8 cellular contexts compared by ENCODE assay signal in the genomic region with DNA sequence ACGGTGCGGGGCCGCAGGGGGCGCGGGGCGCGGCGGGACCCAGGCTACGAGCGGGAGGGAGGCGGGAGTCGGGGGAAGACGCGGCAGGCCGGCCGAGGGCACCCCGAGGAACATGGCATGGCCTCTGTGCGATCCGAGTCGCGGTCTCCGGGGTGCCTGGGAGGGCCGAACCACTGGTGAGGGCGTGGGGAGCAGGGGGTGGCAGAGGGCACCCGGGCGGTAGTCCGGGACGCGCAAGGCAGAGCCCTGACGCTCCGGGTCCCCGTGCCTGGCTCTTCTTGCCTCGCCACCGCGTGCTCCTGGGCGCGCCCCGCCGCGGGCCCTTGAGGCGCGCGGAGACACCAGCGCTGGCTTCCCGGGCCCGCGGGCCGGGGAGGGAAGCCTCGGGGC. TPM values are rescaled to one million over a fixed set of nuclear protein-coding genes. Genes with fewer than 3 reads are reported as not detected.
DNase-seq lines count a peak whose midpoint lies in the region; ATAC-seq and TF ChIP-seq lines count a peak whose summit lies in the region.
"Had no signal": no experiment of that assay in that cellular context is flagged by ENCODE, and none has a peak within 500 bp of the region (broad histone marks: within the 10 kb centered on the region; RNA-seq: fewer than 3 reads in every experiment).

No MANE protein-coding gene starts in this region.

- intact Hi-C loops in OCI-LY7 (cut with micrococcal nuclease; ENCODE audit: unreplicated experiment): loop anchor here (1.0 to 5.0 kb wide), 5 partner anchors 614 to 1356 kb away; no protein-coding TSS in a partner anchor
- intact Hi-C loops in left ventricle myocardium superior (cut with micrococcal nuclease): no loop called here
- intact Hi-C loops in PC-3 (cut with micrococcal nuclease): no loop called here

- H3K36me3 ChIP-seq in OCI-LY7 (ENCODE audit: insufficient read depth, low read length): peaks cover 4% of the 10 kb centered on the region
- H3K36me3 ChIP-seq in smooth muscle cell (ENCODE audit: low read depth): no peaks in the 10 kb centered on the region
- H3K36me3 ChIP-seq in PC-3 (ENCODE audit: low read depth, low read length): no peaks in the 10 kb centered on the region
- H3K36me3 ChIP-seq: prostate gland had no signal

- H3K9ac ChIP-seq in smooth muscle cell (ENCODE audit: low read depth): peak overlapping the region; percentile 63
- H3K9ac ChIP-seq in PC-3 (ENCODE audit: low read length): no peak overlapping the region

- DNase-seq in OCI-LY7 (ENCODE audit: low spot score): peak; percentile 86
- peak; percentile 28 for DNase-seq in left ventricle myocardium superior
- DNase-seq in smooth muscle cell (lab: John Stamatoyannopoulos, UW; ENCODE audit: unreplicated experiment): peak; percentile 35
- no peak for DNase-seq in PC-3

- WGBS in smooth muscle cell (ENCODE audit: low lambda C conversion rate): 3% methylated on average over 16 of the region's 49 CpGs

- POLR2A ChIA-PET in OCI-LY7 (lab: Charles Lee) (interaction anchor here (1.0 to 3.9 kb wide), 5 partner anchors 9 to 648 kb away, joined by 3 to 29 read pairs (median 6); no protein-coding TSS in a partner anchor), PC-3 (lab: Charles Lee; ENCODE audit: unreplicated experiment) (no interaction called here)

- ATAC-seq in GM21528 (IDR thresholded peaks at IDR 0.05; ENCODE audit: low FRiP score, unreplicated experiment) (peak; percentile 44), left ventricle myocardium superior (peak; percentile 65), PC-3 (no peak), HG03469 (IDR thresholded peaks at IDR 0.05; ENCODE audit: unreplicated experiment) (no peak), HG02938 (IDR thresholded peaks at IDR 0.05; ENCODE audit: unreplicated experiment) (no peak)

- H3K79me2 ChIP-seq in OCI-LY7 (ENCODE audit: insufficient read depth, low read depth, low read length) (peaks cover 53% of the 10 kb centered on the region), smooth muscle cell (ENCODE audit: low read depth) (peaks cover 44% of the 10 kb centered on the region), PC-3 (ENCODE audit: low read length) (no peaks in the 10 kb centered on the region)

- H3K4me1 ChIP-seq in OCI-LY7 (ENCODE audit: insufficient read depth, low read length, poor library complexity, severe bottlenecking): peaks cover 41% of the 10 kb centered on the region
- peaks cover 32% of the 10 kb centered on the region for H3K4me1 ChIP-seq in smooth muscle cell (ENCODE audit: low read depth)
- no peaks in the 10 kb centered on the region for H3K4me1 ChIP-seq in PC-3 (ENCODE audit: insufficient read depth, low read length)

- H3K27ac ChIP-seq in OCI-LY7 (ENCODE audit: low read depth, low read length, poor library complexity, severe bottlenecking) (peak overlapping the region; percentile 94), smooth muscle cell (ENCODE audit: low read depth) (peak overlapping the region; percentile 61), PC-3 (ENCODE audit: low read length) (no peak overlapping the region)
- H3K27ac ChIP-seq: prostate gland had no signal

- H3F3A ChIP-seq in smooth muscle cell (ENCODE audit: low read depth) (no peaks in the 10 kb centered on the region), PC-3 (ENCODE audit: low read length, unreplicated experiment) (no peaks in the 10 kb centered on the region)

- H3K4me2 ChIP-seq in OCI-LY7 (ENCODE audit: low read length): peak overlapping the region; percentile 94
- peak overlapping the region; percentile 99 for H3K4me2 ChIP-seq in smooth muscle cell
- no peak overlapping the region for H3K4me2 ChIP-seq in PC-3 (ENCODE audit: low read length)

- H3K4me3 ChIP-seq in OCI-LY7 (ENCODE audit: low read depth, low read length, poor library complexity, severe bottlenecking) (peak overlapping the region; percentile 74), smooth muscle cell (peak overlapping the region; percentile 86), PC-3 (ENCODE audit: low read length) (no peak overlapping the region)

- no peaks in the 10 kb centered on the region for H3K9me3 ChIP-seq in OCI-LY7 (ENCODE audit: low read length)
- H3K9me3 ChIP-seq in smooth muscle cell (replicated peaks; ENCODE audit: low read depth): no peaks in the 10 kb centered on the region
- no peaks in the 10 kb centered on the region for H3K9me3 ChIP-seq in PC-3 (ENCODE audit: low read length)
- H3K9me3 ChIP-seq: prostate gland had no signal

- BruUV-seq in OCI-LY7 (replicated peaks; lab: Mats Ljungman, UMichigan): no TSS peak
- no TSS peak for BruUV-seq in PC-3 (replicated peaks; lab: Mats Ljungman, UMichigan)

- H3K9me2 ChIP-seq in OCI-LY7 (ENCODE audit: insufficient read depth, low read length): no peaks in the 10 kb centered on the region
- no peaks in the 10 kb centered on the region for H3K9me2 ChIP-seq in PC-3 (replicated peaks; ENCODE audit: low read length)

- no peak overlapping the region; the same call in 1 of the 2 replicates for H2AFZ ChIP-seq in OCI-LY7 (ENCODE audit: low read length)
- H2AFZ ChIP-seq in smooth muscle cell (ENCODE audit: low read depth): peak overlapping the region; percentile 90
- H2AFZ ChIP-seq in PC-3 (ENCODE audit: low read length): no peak overlapping the region

- CTCF ChIA-PET in OCI-LY7 (lab: Charles Lee; ENCODE audit: unreplicated experiment) (no interaction called here), PC-3 (lab: Charles Lee) (no interaction called here)

- H3K27me3 ChIP-seq in smooth muscle cell (ENCODE audit: low read depth): no peaks in the 10 kb centered on the region
- no peaks in the 10 kb centered on the region for H3K27me3 ChIP-seq in PC-3 (ENCODE audit: low read length)

- 0 out of 2 replicates have a peak, but pooled peaks have one; percentile 3 for TF ChIP-seq CTCF in OCI-LY7 (conservative IDR thresholded peaks at IDR 0.05; ENCODE audit: low read length)
- no peak for TF ChIP-seq CTCF in smooth muscle cell (IDR thresholded peaks at IDR 0.05; ENCODE audit: borderline replicate concordance, insufficient read depth, poor library complexity, severe bottlenecking)
- TF ChIP-seq CTCF in PC-3 (conservative IDR thresholded peaks at IDR 0.05; ENCODE audit: low read depth, low read length): no peak

- H4K20me1 ChIP-seq in OCI-LY7 (ENCODE audit: insufficient read depth, low read length): no peaks in the 10 kb centered on the region
- peaks cover 67% of the 10 kb centered on the region for H4K20me1 ChIP-seq in smooth muscle cell (ENCODE audit: low read depth)
- H4K20me1 ChIP-seq in PC-3 (ENCODE audit: low read length): no peaks in the 10 kb centered on the region

RNA-seq across cellular contexts. Expression of a gene that starts 4.2 kb away (rescaled TPM):
- total RNA-seq in OCI-LY7 (2014; rRNA removed; shearing (Covaris generic)): 6.8 and 7.7 TPM in 2 replicates
- total RNA-seq in OCI-LY7 (2022): 13.0 and 14.8 TPM in 2 replicates
- 0.10 TPM for total RNA-seq in left ventricle myocardium superior
- 20.5 and 22.2 TPM in 2 replicates for total RNA-seq in smooth muscle cell
- polyA plus RNA-seq in smooth muscle cell: 4.7 and 5.1 TPM in 2 replicates
- not detected in 2 replicates for total RNA-seq in PC-3 (2014; rRNA removed)
- total RNA-seq: prostate gland had no signal

Comparison
In these comparisons a context has a peak if more than half of its experiments do, and no peak if none do; other contexts are left out.
1. ATAC-seq: peak in GM21528 (single experiment) and left ventricle myocardium superior (single experiment); none in PC-3 (single experiment), HG03469 (single experiment) and HG02938 (single experiment).